In genomic region chr2:217006217-217006616, GRCh38 we compare ENCODE assay signal across 25 cellular contexts.
DNase-seq lines count a peak whose midpoint lies in the region; FAIRE-seq and TF ChIP-seq lines count a peak whose summit lies in the region.
"Had no signal": no experiment of that assay in that cellular context is flagged by ENCODE, and none has a peak within 500 bp of the region (broad histone marks: within the 10 kb centered on the region; RNA-seq: fewer than 3 reads in every experiment).

No MANE protein-coding gene starts in this region.

- H3K4me1 ChIP-seq in esophagus muscularis mucosa (peaks cover 0 to 12% (median 2%) of the 10 kb centered on the region in 4 donors), neuronal stem cell (ENCODE audit: control insufficient read depth in 2 of 2, insufficient read depth in 1 of 2, low read depth in 1 of 2, low read length in 2 of 2) (peaks cover 0 to 4% of the 10 kb centered on the region in 2 donors), Caco-2 (no peaks in the 10 kb centered on the region)
- H3K4me1 ChIP-seq: A549, BE2C had no signal

- no peak overlapping the region for H2AFZ ChIP-seq in neuronal stem cell (ENCODE audit: low read length)
- H2AFZ ChIP-seq: GM23248 had no signal

- intact Hi-C loops in esophagus muscularis mucosa (cut with DNase I), result no loop called here
- intact Hi-C loops in Caco-2 (cut with micrococcal nuclease; ENCODE audit: unreplicated experiment), result no loop called here

- no peak overlapping the region for H2BK15ac ChIP-seq in neuronal stem cell (ENCODE audit: low read length)

- H3K4me3 ChIP-seq in esophagus muscularis mucosa, result no peak overlapping the region
- H3K4me3 ChIP-seq in neuronal stem cell (ENCODE audit: low read length in 2 of 2), result peak overlapping the region in 1 of 2 donors; percentile 43
- H3K4me3 ChIP-seq in Caco-2 (ENCODE audit: low read depth, low read length), result no peak overlapping the region
- H3K4me3 ChIP-seq: A549; BLaER1 treated with 17β-estradiol and CSF1 and Interleukin-3, amounts not matched to agents 10 nM and 100 nM; GM23248 had no signal

- H3K9me3 Mint-ChIP-seq in nephron (peaks cover 3% of the 10 kb centered on the region), Caco-2 (ENCODE audit: unreplicated experiment) (no peaks in the 10 kb centered on the region)
- H3K9me3 Mint-ChIP-seq in T-helper 2 cell treated with Interferon-gamma antibody and Interleukin-4, amounts not matched to agents 5 μg/mL and 100 μg/mL, for 36 hours, result no peaks in the 10 kb centered on the region
- H3K9me3 Mint-ChIP-seq: CD4-positive, alpha-beta T cell had no signal

- no peak overlapping the region for H2AK5ac ChIP-seq in neuronal stem cell (ENCODE audit: low read depth, low read length)

- CTCF ChIA-PET in Caco-2 (lab: Charles Lee), result no interaction called here

- no peak for TF ChIP-seq POLR2A in esophagus muscularis mucosa (IDR thresholded peaks at IDR 0.05; ENCODE audit: low read depth)

- no peaks in the 10 kb centered on the region for H3K9me3 ChIP-seq in esophagus muscularis mucosa
- H3K9me3 ChIP-seq in neuronal stem cell (replicated peaks in 1 of 2; ENCODE audit: control insufficient read depth in 2 of 2, insufficient read depth in 1 of 2, low read depth in 1 of 2, low read length in 2 of 2), result no peaks in the 10 kb centered on the region
- H3K9me3 ChIP-seq in Caco-2, result no peaks in the 10 kb centered on the region
- H3K9me3 ChIP-seq: A549, BE2C had no signal

- WGBS in esophagus muscularis mucosa, result 84% methylated on average over 3 of the region's 3 CpGs
- WGBS in neuronal stem cell (ENCODE audit: extremely low coverage in 2 of 2, insufficient read length in 2 of 2, insufficient replicate concordance in 1 of 2), 2 donors, result no CpG with 5 or more reads among the region's 3 CpGs

- POLR2A ChIA-PET in Caco-2 (lab: Charles Lee), result no interaction called here

- peaks cover 2% of the 10 kb centered on the region for H3K79me1 ChIP-seq in neuronal stem cell (ENCODE audit: low read depth, low read length)

- H4K91ac ChIP-seq in neuronal stem cell (ENCODE audit: low read depth, low read length, poor library complexity), result no peak overlapping the region

- no peak overlapping the region for H4K8ac ChIP-seq in neuronal stem cell (ENCODE audit: low read depth, low read length)

- no peak overlapping the region for H3K27ac ChIP-seq in esophagus muscularis mucosa (replicated peaks in 1 of 4)
- no peak overlapping the region for H3K27ac ChIP-seq in neuronal stem cell (replicated peaks; ENCODE audit: low read length)
- H3K27ac ChIP-seq: A549; BLaER1 treated with 17β-estradiol and CSF1 and Interleukin-3, amounts not matched to agents 10 nM and 100 nM; GM23248 had no signal

- H3K4me3 Mint-ChIP-seq in nephron, result no peak overlapping the region
- H3K4me3 Mint-ChIP-seq in T-helper 2 cell treated with Interferon-gamma antibody and Interleukin-4, amounts not matched to agents 5 μg/mL and 100 μg/mL, for 36 hours, result no peak overlapping the region
- no peak overlapping the region for H3K4me3 Mint-ChIP-seq in Caco-2 (ENCODE audit: unreplicated experiment)
- H3K4me3 Mint-ChIP-seq: CD14-positive monocyte; CD4-positive, alpha-beta T cell; CD8-positive, alpha-beta memory T cell had no signal

- peak; percentile 77 for DNase-seq in esophagus muscularis mucosa (ENCODE audit: extremely low spot score)
- no peak for DNase-seq in neuronal stem cell (ENCODE audit: low spot score)
- DNase-seq in ecto neural progenitor cell (ENCODE audit: low spot score), result no peak
- no peak for DNase-seq in T-helper 2 cell treated with Interferon-gamma antibody and Interleukin-4, amounts not matched to agents 5 μg/mL and 100 μg/mL, for 36 hours (ENCODE audit: low spot score)
- DNase-seq in Caco-2, result no peak
- DNase-seq in urothelium cell line (ENCODE audit: low spot score), result no peak
- DNase-seq: 8988T; ACHN; AML-193; BE2C; Calu3; CD4-positive, alpha-beta T cell; CD8-positive, alpha-beta memory T cell; DMS53; DMS79 treated with DMSO at 0.1 percent for 48 hours; GF-D8; GM23248; H7; HCEC 1CT had no signal

- no peak overlapping the region for H2BK120ac ChIP-seq in neuronal stem cell (ENCODE audit: low read depth, low read length)

- H3K4me1 Mint-ChIP-seq in nephron (peaks cover 45% of the 10 kb centered on the region), Caco-2 (ENCODE audit: low read depth, unreplicated experiment) (no peaks in the 10 kb centered on the region)
- no peaks in the 10 kb centered on the region for H3K4me1 Mint-ChIP-seq in T-helper 2 cell treated with Interferon-gamma antibody and Interleukin-4, amounts not matched to agents 5 μg/mL and 100 μg/mL, for 36 hours (ENCODE audit: low read depth)
- H3K4me1 Mint-ChIP-seq: CD14-positive monocyte; CD8-positive, alpha-beta memory T cell had no signal

- FAIRE-seq in urothelium cell line (lab: Jason Lieb, UNC), result no peak
- FAIRE-seq: A549, GM12892, H1 had no signal

- H2BK12ac ChIP-seq in neuronal stem cell (ENCODE audit: low read length), result no peak overlapping the region

- BruUV-seq in Caco-2 (replicated peaks; lab: Mats Ljungman, UMichigan), result no TSS peak

- TF ChIP-seq EP300 in esophagus muscularis mucosa (IDR thresholded peaks at IDR 0.05), result no peak

- H3K27ac Mint-ChIP-seq in nephron, result peak overlapping the region in 2 of 3 experiments; percentile 66 to 93
- no peak overlapping the region for H3K27ac Mint-ChIP-seq in T-helper 2 cell treated with Interferon-gamma antibody and Interleukin-4, amounts not matched to agents 5 μg/mL and 100 μg/mL, for 36 hours
- no peak overlapping the region for H3K27ac Mint-ChIP-seq in Caco-2 (ENCODE audit: unreplicated experiment)
- H3K27ac Mint-ChIP-seq: CD4-positive, alpha-beta T cell; CD8-positive, alpha-beta memory T cell had no signal

- TF ChIP-seq CTCF in esophagus muscularis mucosa (IDR thresholded peaks at IDR 0.05) (no peak), nephron (IDR thresholded peaks at IDR 0.05; ENCODE audit: unreplicated experiment in 3 of 3) (no peak), Caco-2 (IDR thresholded peaks at IDR 0.05; ENCODE audit: insufficient read depth in 1 of 2, low read depth in 1 of 2, low read length in 1 of 2, severe bottlenecking in 1 of 2, unreplicated experiment in 1 of 2) (no peak)

- H3K27me3 Mint-ChIP-seq in nephron (ENCODE audit: low read depth) (peaks cover 6% of the 10 kb centered on the region), Caco-2 (ENCODE audit: insufficient read depth, unreplicated experiment) (peaks cover 10% of the 10 kb centered on the region)
- H3K27me3 Mint-ChIP-seq in T-helper 2 cell treated with Interferon-gamma antibody and Interleukin-4, amounts not matched to agents 5 μg/mL and 100 μg/mL, for 36 hours (ENCODE audit: low read depth), result peaks cover 5% of the 10 kb centered on the region

- no peaks in the 10 kb centered on the region for H3K36me3 ChIP-seq in esophagus muscularis mucosa
- no peaks in the 10 kb centered on the region for H3K36me3 ChIP-seq in neuronal stem cell (replicated peaks in 1 of 2; ENCODE audit: control insufficient read depth in 2 of 2, insufficient read depth in 2 of 2, low read length in 2 of 2)
- H3K36me3 ChIP-seq in Caco-2 (ENCODE audit: control insufficient read depth, insufficient read depth, low read length), result no peaks in the 10 kb centered on the region
- H3K36me3 ChIP-seq: BE2C; BLaER1 treated with 17β-estradiol and CSF1 and Interleukin-3, amounts not matched to agents 10 nM and 100 nM had no signal

- H3K4me2 ChIP-seq in neuronal stem cell (ENCODE audit: insufficient read depth, low read length, poor library complexity, severe bottlenecking), result no peak overlapping the region
- H3K4me2 ChIP-seq: A549; BLaER1 treated with 17β-estradiol and CSF1 and Interleukin-3, amounts not matched to agents 10 nM and 100 nM had no signal

- no peak overlapping the region for H2BK5ac ChIP-seq in neuronal stem cell (ENCODE audit: low read length)

- H3K27me3 ChIP-seq in esophagus muscularis mucosa, result no peaks in the 10 kb centered on the region
- H3K27me3 ChIP-seq in neuronal stem cell (ENCODE audit: control insufficient read depth in 3 of 3, insufficient read depth in 3 of 3, low read depth in 1 of 3, low read length in 3 of 3), result no peaks in the 10 kb centered on the region
- H3K27me3 ChIP-seq in Caco-2 (replicated peaks; ENCODE audit: control insufficient read depth, insufficient read depth, low read length), result no peaks in the 10 kb centered on the region; the same call in 1 of the 2 replicates
- H3K27me3 ChIP-seq: BE2C; BLaER1 treated with 17β-estradiol and CSF1 and Interleukin-3, amounts not matched to agents 10 nM and 100 nM had no signal

- H3K14ac ChIP-seq in neuronal stem cell (ENCODE audit: low read length), result peak overlapping the region; percentile 5

- no peak overlapping the region for H3K9ac ChIP-seq in neuronal stem cell (ENCODE audit: low read depth, low read length, poor library complexity)
- H3K9ac ChIP-seq: BLaER1 treated with 17β-estradiol and CSF1 and Interleukin-3, amounts not matched to agents 10 nM and 100 nM; GM23248 had no signal

- H3K4ac ChIP-seq in neuronal stem cell (ENCODE audit: low read length), result no peak overlapping the region

- peak overlapping the region; percentile 54 for H3K18ac ChIP-seq in neuronal stem cell (ENCODE audit: low read length)

- H3K36me3 Mint-ChIP-seq in nephron (ENCODE audit: low read depth) (no peaks in the 10 kb centered on the region), Caco-2 (ENCODE audit: insufficient read depth, unreplicated experiment) (no peaks in the 10 kb centered on the region)
- H3K36me3 Mint-ChIP-seq in T-helper 2 cell treated with Interferon-gamma antibody and Interleukin-4, amounts not matched to agents 5 μg/mL and 100 μg/mL, for 36 hours (ENCODE audit: low read depth), result no peaks in the 10 kb centered on the region
- H3K36me3 Mint-ChIP-seq: CD14-positive monocyte; CD8-positive, alpha-beta memory T cell had no signal

- H3K23ac ChIP-seq in neuronal stem cell (ENCODE audit: low read depth, low read length, poor library complexity), result no peak overlapping the region

Comparison
In these comparisons a context has a peak if more than half of its experiments do, and no peak if none do; other contexts are left out.
1. H3K27ac Mint-ChIP-seq: peak in nephron (2 of 3); none in T-helper 2 cell treated with Interferon-gamma antibody and Interleukin-4, amounts not matched to agents 5 μg/mL and 100 μg/mL, for 36 hours (single experiment) and Caco-2 (single experiment).